In the genomic region with DNA sequence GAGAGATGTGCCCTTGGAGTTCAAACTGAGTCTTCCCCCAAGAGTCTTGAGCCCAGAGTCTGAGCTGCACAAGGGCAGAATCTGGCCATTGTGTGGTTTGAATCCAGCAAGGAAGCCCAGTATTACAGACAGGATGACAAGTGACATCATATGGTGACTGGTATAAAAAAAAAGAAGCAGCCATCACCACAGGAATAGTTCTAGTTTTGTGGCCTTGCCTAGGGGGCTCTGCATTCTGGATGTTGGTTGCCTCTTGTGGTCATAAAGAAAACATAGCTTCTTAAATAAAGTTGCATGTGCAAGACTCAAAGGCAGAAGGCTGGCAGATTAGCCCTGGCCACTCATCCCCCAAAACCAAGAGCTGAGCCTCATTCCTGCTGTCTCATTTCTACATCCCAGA, we compare ENCODE assay signal across 19 cellular contexts. TPM values are rescaled to one million over a fixed set of nuclear protein-coding genes. Genes with fewer than 3 reads are reported as not detected.
DNase-seq lines count a peak whose midpoint lies in the region; TF ChIP-seq lines count a peak whose summit lies in the region.
"Had no signal": no experiment of that assay in that cellular context is flagged by ENCODE, and none has a peak within 500 bp of the region (broad histone marks: within the 10 kb centered on the region; RNA-seq: fewer than 3 reads in every experiment).

No MANE protein-coding gene starts in this region.

- TF ChIP-seq CTCF in osteoblast (IDR thresholded peaks at IDR 0.05; ENCODE audit: extremely low read depth, low read depth, low read length) (no peak), H9 (conservative IDR thresholded peaks at IDR 0.05) (no peak)

- no peak overlapping the region for H3K4me3 Mint-ChIP-seq in activated CD4-positive, alpha-beta T cell treated with anti-CD3 and anti-CD28 coated beads, Interleukin-2, amount 10 ng/mL, durations not matched to agents 7 days and 5 days
- no peak overlapping the region for H3K4me3 Mint-ChIP-seq in H9
- H3K4me3 Mint-ChIP-seq: B cell; CD4-positive, CD25-positive, alpha-beta regulatory T cell; HFFc6 had no signal

- no peak overlapping the region for H4K91ac ChIP-seq in H9 (ENCODE audit: insufficient read length, low read depth, low read length)

- peaks cover 5% of the 10 kb centered on the region for H3K27me3 Mint-ChIP-seq in activated CD4-positive, alpha-beta T cell treated with anti-CD3 and anti-CD28 coated beads, Interleukin-2, amount 10 ng/mL, durations not matched to agents 7 days and 5 days
- H3K27me3 Mint-ChIP-seq in H9 (ENCODE audit: low read depth) = no peaks in the 10 kb centered on the region
- H3K27me3 Mint-ChIP-seq: CD4-positive, CD25-positive, alpha-beta regulatory T cell had no signal

- no peaks in the 10 kb centered on the region for H3K36me3 ChIP-seq in osteoblast (ENCODE audit: insufficient read depth, low read length)

- H3K27ac Mint-ChIP-seq in activated CD4-positive, alpha-beta T cell treated with anti-CD3 and anti-CD28 coated beads, Interleukin-2, amount 10 ng/mL, durations not matched to agents 7 days and 5 days = no peak overlapping the region
- H3K27ac Mint-ChIP-seq in H9 = peak overlapping the region in 1 of 3 experiments; percentile 49; a peak in 1 of 7 replicates
- H3K27ac Mint-ChIP-seq: B cell; CD4-positive, CD25-positive, alpha-beta regulatory T cell; HFFc6 had no signal

- no peak overlapping the region for H3K14ac ChIP-seq in H9 (ENCODE audit: insufficient read depth, low read length)

- H2AK5ac ChIP-seq in H9 (ENCODE audit: insufficient read length, low read length) = no peak overlapping the region

- no peak overlapping the region for H3K23ac ChIP-seq in H9 (ENCODE audit: insufficient read length, low read depth, low read length)

- H3K4me1 ChIP-seq in osteoblast (ENCODE audit: insufficient read depth, low read length) = no peaks in the 10 kb centered on the region
- H3K4me1 ChIP-seq in H9 (ENCODE audit: insufficient read depth, low read length) = peaks cover 4% of the 10 kb centered on the region; the same call in 1 of the 2 replicates

- H2BK15ac ChIP-seq in H9 (ENCODE audit: low read depth, low read length) = no peak overlapping the region

- H3K9ac ChIP-seq in H9 (ENCODE audit: extremely low read depth, insufficient read length, low read length) = no peak overlapping the region
- H3K9ac ChIP-seq: SK-N-SH had no signal

- H3K27me3 ChIP-seq in osteoblast (ENCODE audit: insufficient read depth, low read length) (no peaks in the 10 kb centered on the region), H9 (ENCODE audit: insufficient read depth, low read length) (no peaks in the 10 kb centered on the region)

- H3K4me2 ChIP-seq in osteoblast (ENCODE audit: insufficient read depth, low read length) = no peak overlapping the region
- no peak overlapping the region for H3K4me2 ChIP-seq in H9 (ENCODE audit: insufficient read depth, insufficient read length, low read length)
- H3K4me2 ChIP-seq: SK-N-SH had no signal

- no peak overlapping the region for H3K4ac ChIP-seq in H9 (ENCODE audit: low read depth, low read length)

- H3K9me3 Mint-ChIP-seq in activated CD4-positive, alpha-beta T cell treated with anti-CD3 and anti-CD28 coated beads, Interleukin-2, amount 10 ng/mL, durations not matched to agents 7 days and 5 days = no peaks in the 10 kb centered on the region
- H3K9me3 Mint-ChIP-seq in H9 = no peaks in the 10 kb centered on the region
- H3K9me3 Mint-ChIP-seq: HFFc6 had no signal

- H3K18ac ChIP-seq in H9 (ENCODE audit: insufficient read length, low read depth, low read length) = no peak overlapping the region

- H4K20me1 ChIP-seq in osteoblast (ENCODE audit: insufficient read depth, low read length) (no peaks in the 10 kb centered on the region), H9 (ENCODE audit: control insufficient read depth, insufficient read depth, insufficient read length) (no peaks in the 10 kb centered on the region)

- no peaks in the 10 kb centered on the region for H3K23me2 ChIP-seq in H9 (ENCODE audit: insufficient read length, low read depth, low read length, poor library complexity, severe bottlenecking)

- no peak overlapping the region for H2BK120ac ChIP-seq in H9 (ENCODE audit: low read depth, low read length, poor library complexity, severe bottlenecking)

- no peak overlapping the region for H2BK5ac ChIP-seq in H9 (ENCODE audit: insufficient read length, low read length)

- H2BK12ac ChIP-seq in H9 (ENCODE audit: insufficient read length, low read depth, low read length) = no peak overlapping the region

- H3T11ph ChIP-seq in H9 (ENCODE audit: low read length) = no peak overlapping the region

- no peak overlapping the region for H2BK20ac ChIP-seq in H9 (ENCODE audit: low read depth, low read length, poor library complexity, severe bottlenecking)

- POLR2A ChIA-PET in activated CD4-positive, alpha-beta T cell treated with anti-CD3 and anti-CD28 coated beads, Interleukin-2, amount 10 ng/mL, durations not matched to agents 7 days and 5 days (lab: Charles Lee) = no interaction called here

- no peaks in the 10 kb centered on the region for H3K9me3 ChIP-seq in osteoblast (ENCODE audit: low read depth, low read length)
- no peaks in the 10 kb centered on the region for H3K9me3 ChIP-seq in H9 (ENCODE audit: control insufficient read depth, low read depth, low read length)
- H3K9me3 ChIP-seq: SK-N-SH had no signal

- H4K5ac ChIP-seq in H9 (ENCODE audit: insufficient read length, low read depth, low read length) = no peak overlapping the region

- DNase-seq in ELR (ENCODE audit: low read depth) (peak; percentile 10), M059J (ENCODE audit: low read depth) (peak; percentile 28), SW480 (ENCODE audit: low spot score) (peak; percentile 32), osteoblast (ENCODE audit: insufficient read length, low spot score, missing footprints) (peak; percentile 30), H9 (no peak), SHP77 (lab: John Stamatoyannopoulos, UW) (no peak)
- DNase-seq in activated CD4-positive, alpha-beta T cell treated with anti-CD3 and anti-CD28 coated beads, Interleukin-2, amount 10 ng/mL, durations not matched to agents 7 days and 5 days = no peak
- DNase-seq: Calu3; CD4-positive, CD25-positive, alpha-beta regulatory T cell; GOT3; HFFc6; Karpas-422; NCI-H1436 treated with DMSO at 0.1 percent for 48 hours; NCI-H510A treated with DMSO at 0.1 percent for 48 hours; SK-N-SH had no signal

- no peak overlapping the region for H4K8ac ChIP-seq in H9 (replicated peaks; ENCODE audit: insufficient read length, low read depth, low read length)

- no peak overlapping the region for H3K4me3 ChIP-seq in osteoblast (ENCODE audit: insufficient read depth, low read length)

- H2AFZ ChIP-seq in osteoblast (ENCODE audit: low read length) = no peak overlapping the region
- H2AFZ ChIP-seq in H9 (ENCODE audit: low read length) = no peak overlapping the region

- H3K36me3 Mint-ChIP-seq in activated CD4-positive, alpha-beta T cell treated with anti-CD3 and anti-CD28 coated beads, Interleukin-2, amount 10 ng/mL, durations not matched to agents 7 days and 5 days (ENCODE audit: low read depth) = no peaks in the 10 kb centered on the region
- no peaks in the 10 kb centered on the region for H3K36me3 Mint-ChIP-seq in H9 (ENCODE audit: insufficient read depth in 1 of 3, low read depth in 3 of 3)
- H3K36me3 Mint-ChIP-seq: CD4-positive, CD25-positive, alpha-beta regulatory T cell had no signal

- H3K27ac ChIP-seq in osteoblast (ENCODE audit: low read depth, low read length) (no peak overlapping the region), H9 (ENCODE audit: insufficient read length, low read depth, low read length) (no peak overlapping the region)

- no peaks in the 10 kb centered on the region for H3K79me1 ChIP-seq in H9 (ENCODE audit: insufficient read depth, low read depth, low read length, poor library complexity, severe bottlenecking)

- H3K56ac ChIP-seq in H9 (ENCODE audit: insufficient read length, low read depth, low read length) = no peak overlapping the region

- H3K4me1 Mint-ChIP-seq in activated CD4-positive, alpha-beta T cell treated with anti-CD3 and anti-CD28 coated beads, Interleukin-2, amount 10 ng/mL, durations not matched to agents 7 days and 5 days = no peaks in the 10 kb centered on the region
- H3K4me1 Mint-ChIP-seq in H9 = peaks cover 5 to 14% of the 10 kb centered on the region in 2 experiments; a peak in 3 of 4 replicates
- H3K4me1 Mint-ChIP-seq: B cell; CD4-positive, CD25-positive, alpha-beta regulatory T cell had no signal

- H3K79me2 ChIP-seq in osteoblast (ENCODE audit: insufficient read depth, low read length) (no peaks in the 10 kb centered on the region), H9 (ENCODE audit: insufficient read depth, low read length) (no peaks in the 10 kb centered on the region)

- CTCF ChIA-PET in activated CD4-positive, alpha-beta T cell treated with anti-CD3 and anti-CD28 coated beads, Interleukin-2, amount 10 ng/mL, durations not matched to agents 7 days and 5 days (lab: Charles Lee) = no interaction called here

RNA-seq across cellular contexts. Expression of a gene that starts 16.8 kb away (rescaled TPM):
- not detected in 2 replicates for total RNA-seq in M059J (2014; rRNA removed; shearing (Covaris generic))
- total RNA-seq in osteoblast (not detected in 2 replicates), H9 (2021) (not detected in 2 replicates)
- total RNA-seq in activated CD4-positive, alpha-beta T cell treated with anti-CD3 and anti-CD28 coated beads, Interleukin-2, amount 10 ng/mL, durations not matched to agents 7 days and 5 days = not detected
- total RNA-seq: B cell; Calu3; CD4-positive, CD25-positive, alpha-beta regulatory T cell; HepG2; HFFc6; Right ventricle myocardium inferior; T-helper 1 cell treated with Interleukin-12 subunit alpha and Interleukin-12 subunit beta and Interleukin-4 antibody, amounts not matched to agents 30 ng/mL and 1 ng/mL, for 36 hours had no signal

RNA-seq across cellular contexts. Expression of a gene that starts 44.3 kb away (rescaled TPM):
- not detected in 2 replicates for total RNA-seq in M059J (2014; rRNA removed; shearing (Covaris generic))
- under 0.01 TPM in 1 of 2 replicates, not detected in the other for total RNA-seq in osteoblast
- total RNA-seq in activated CD4-positive, alpha-beta T cell treated with anti-CD3 and anti-CD28 coated beads, Interleukin-2, amount 10 ng/mL, durations not matched to agents 7 days and 5 days = not detected
- total RNA-seq in H9 (2021) = not detected in 2 replicates
- total RNA-seq: B cell; CD4-positive, CD25-positive, alpha-beta regulatory T cell; HepG2; HFFc6; T-helper 1 cell treated with Interleukin-12 subunit alpha and Interleukin-12 subunit beta and Interleukin-4 antibody, amounts not matched to agents 30 ng/mL and 1 ng/mL, for 36 hours had no signal

Comparison
In these comparisons a context has a peak if more than half of its experiments do, and no peak if none do; other contexts are left out.
1. DNase-seq: peak in ELR (single experiment), M059J (single experiment), SW480 (single experiment) and osteoblast (single experiment); none in activated CD4-positive, alpha-beta T cell treated with anti-CD3 and anti-CD28 coated beads, Interleukin-2, amount 10 ng/mL, durations not matched to agents 7 days and 5 days (single experiment), H9 (single experiment) and SHP77 (0 of 2).